In genomic region chr1:9194024-9194423, GRCh38 we compare ENCODE assay signal across 2 cellular contexts.
TF ChIP-seq lines count a peak whose summit lies in the region.

No MANE protein-coding gene starts in this region.

TF ChIP-seq in HepG2, 621 proteins besides CTCF, POLR2A, EP300 and RAD21 (continued from another document and continues in another):
- no peak for TF ChIP-seq ZNF768 (CRISPR knock-in tag; IDR thresholded peaks at IDR 0.05)
- TF ChIP-seq ZSCAN12 (CRISPR knock-in tag; IDR thresholded peaks at IDR 0.05) = no peak
- no peak for TF ChIP-seq BHLHE40 (IDR thresholded peaks at IDR 0.05; ENCODE audit: low read length)
- TF ChIP-seq SSRP1 (CRISPR knock-in tag; IDR thresholded peaks at IDR 0.05) = no peak
- no peak for TF ChIP-seq ZNF543 (CRISPR knock-in tag; IDR thresholded peaks at IDR 0.05)
- 0 out of 2 replicates have a peak, but pooled peaks have one; percentile 36 for TF ChIP-seq ZNF414 (CRISPR knock-in tag; IDR thresholded peaks at IDR 0.05)
- TF ChIP-seq GLMP (CRISPR knock-in tag; IDR thresholded peaks at IDR 0.05; ENCODE audit: borderline replicate concordance) = no peak
- TF ChIP-seq RARA (CRISPR knock-in tag; IDR thresholded peaks at IDR 0.05) = peak; percentile 53
- no peak for TF ChIP-seq SRSF4 (IDR thresholded peaks at IDR 0.05; ENCODE audit: low read depth, low read length, poor library complexity, severe bottlenecking)
- TF ChIP-seq BCL6 (CRISPR knock-in tag; IDR thresholded peaks at IDR 0.05) = peak; percentile 37; the same call in 1 of the 2 replicates
- TF ChIP-seq FOSL1 (CRISPR knock-in tag; IDR thresholded peaks at IDR 0.05; ENCODE audit: borderline replicate concordance) = peak; percentile 78
- no peak for TF ChIP-seq ZNF775 (CRISPR knock-in tag; IDR thresholded peaks at IDR 0.05; ENCODE audit: borderline replicate concordance)
- TF ChIP-seq SOX6 (IDR thresholded peaks at IDR 0.05) = no peak
- TF ChIP-seq SOX6 (CRISPR knock-in tag; IDR thresholded peaks at IDR 0.05) = peak; percentile 27; the same call in 1 of the 2 replicates
- no peak for TF ChIP-seq HMGXB4 (CRISPR knock-in tag; IDR thresholded peaks at IDR 0.05; ENCODE audit: borderline replicate concordance in 1 of 2, low read depth in 1 of 2)
- no peak for TF ChIP-seq ZNF225 (CRISPR knock-in tag; IDR thresholded peaks at IDR 0.05)
- TF ChIP-seq AGO2 (optimal IDR thresholded peaks at IDR 0.05; ENCODE audit: low read depth, low read length) = no peak
- peak; percentile 83 for TF ChIP-seq SAP130 (CRISPR knock-in tag; IDR thresholded peaks at IDR 0.05; ENCODE audit: low read depth)
- no peak for TF ChIP-seq ZNF276 (CRISPR knock-in tag; IDR thresholded peaks at IDR 0.05; ENCODE audit: low read depth)
- TF ChIP-seq FOXA3 (CRISPR knock-in tag; IDR thresholded peaks at IDR 0.05) = peak; percentile 93
- TF ChIP-seq MEIS1 (CRISPR knock-in tag; IDR thresholded peaks at IDR 0.05; ENCODE audit: borderline replicate concordance) = peak; percentile 48; the same call in 1 of the 2 replicates
- no peak for TF ChIP-seq FOXP1 (IDR thresholded peaks at IDR 0.05)
- TF ChIP-seq FOXP1 (CRISPR knock-in tag; IDR thresholded peaks at IDR 0.05) = 0 out of 2 replicates have a peak, but pooled peaks have one; percentile 9

TF ChIP-seq in WTC11, 78 proteins besides CTCF, POLR2A, EP300 and RAD21 (continued from another document):
- no peak for TF ChIP-seq ZNF532 (CRISPR knock-in tag; IDR thresholded peaks at IDR 0.05; ENCODE audit: borderline replicate concordance)
- no peak for TF ChIP-seq PRRX2 (CRISPR knock-in tag; IDR thresholded peaks at IDR 0.05)
- TF ChIP-seq ZBTB21 (CRISPR knock-in tag; IDR thresholded peaks at IDR 0.05; ENCODE audit: borderline replicate concordance) = no peak
- TF ChIP-seq E2F1 (CRISPR knock-in tag; IDR thresholded peaks at IDR 0.05) = no peak
- TF ChIP-seq GABPB1 (CRISPR knock-in tag; IDR thresholded peaks at IDR 0.05) = no peak
- no peak for TF ChIP-seq ZNF512 (CRISPR knock-in tag; IDR thresholded peaks at IDR 0.05; ENCODE audit: borderline replicate concordance)
- TF ChIP-seq HMGXB4 (CRISPR knock-in tag; IDR thresholded peaks at IDR 0.05) = no peak
- no peak for TF ChIP-seq ATF3 (CRISPR knock-in tag; conservative IDR thresholded peaks at IDR 0.05)
- no peak for TF ChIP-seq MYBL2 (CRISPR knock-in tag; IDR thresholded peaks at IDR 0.05)
- no peak for TF ChIP-seq ZNF671 (CRISPR knock-in tag; IDR thresholded peaks at IDR 0.05)
TF ChIP-seq in WTC11: peak in this region for 0.
